9 cellular contexts compared by ENCODE assay signal in the genomic region with DNA sequence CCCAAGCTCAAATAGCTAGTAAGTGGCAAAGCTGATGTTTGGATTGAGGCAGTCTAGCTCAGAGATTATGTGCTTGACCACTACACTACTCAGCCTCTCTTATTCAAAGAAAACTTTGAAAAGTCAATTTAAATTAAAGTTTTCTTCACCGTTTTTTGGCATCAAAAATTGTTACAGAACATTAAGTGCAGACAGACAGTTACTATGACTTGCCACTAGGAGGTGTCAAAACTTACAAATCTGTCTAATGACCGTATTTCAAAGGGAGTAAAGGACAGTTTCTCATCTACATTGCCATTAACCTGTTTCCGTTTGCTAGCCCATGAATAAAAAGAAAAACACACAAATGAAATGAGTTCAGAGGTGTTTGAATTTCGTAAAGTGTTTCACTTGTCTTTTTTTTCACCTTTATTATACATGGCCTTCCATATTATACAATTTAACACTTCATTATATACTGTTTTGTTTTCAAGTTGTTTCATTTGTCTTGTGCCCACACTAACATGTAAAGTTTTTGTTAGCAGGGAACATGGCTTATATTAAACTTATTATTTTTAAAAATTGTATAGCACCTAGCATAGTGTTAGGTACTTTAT. TPM values are rescaled to one million over a fixed set of nuclear protein-coding genes. Genes with fewer than 3 reads are reported as not detected.
DNase-seq lines count a peak whose midpoint lies in the region; ATAC-seq and TF ChIP-seq lines count a peak whose summit lies in the region.
"Had no signal": no experiment of that assay in that cellular context is flagged by ENCODE, and none has a peak within 500 bp of the region (broad histone marks: within the 10 kb centered on the region; RNA-seq: fewer than 3 reads in every experiment).

No MANE protein-coding gene starts in this region.

- H3K27me3 ChIP-seq in CD4-positive, alpha-beta T cell (ENCODE audit: control insufficient read depth, insufficient read depth, low read length), result no peaks in the 10 kb centered on the region
- H3K27me3 ChIP-seq in OCI-LY3 (ENCODE audit: low read depth, low read length), result no peaks in the 10 kb centered on the region

- H3K9ac ChIP-seq in OCI-LY3 (ENCODE audit: low read length), result peak overlapping the region; percentile 12

- POLR2A ChIA-PET in CD4-positive, alpha-beta T cell (lab: Charles Lee), result no interaction called here

- no peaks in the 10 kb centered on the region for H3K9me3 Mint-ChIP-seq in CD4-positive, alpha-beta T cell

- peak; percentile 85 for ATAC-seq in CD4-positive, alpha-beta T cell (ENCODE audit: poor library complexity)
- ATAC-seq in GM18861 (IDR thresholded peaks at IDR 0.05; ENCODE audit: unreplicated experiment) (peak; percentile 84), HG03565 (IDR thresholded peaks at IDR 0.05; ENCODE audit: unreplicated experiment) (peak; percentile 74), mucosa of descending colon (peak; percentile 80)

- H3K79me2 ChIP-seq in OCI-LY3 (ENCODE audit: low read length), result no peaks in the 10 kb centered on the region

- CTCF ChIA-PET in CD4-positive, alpha-beta T cell (lab: Charles Lee), result interaction anchor here (1.8 to 4.4 kb wide), 2 partner anchors 40 to 41 kb away, joined by 4 to 17 read pairs; no protein-coding TSS in a partner anchor

- no peak overlapping the region for H3K27ac Mint-ChIP-seq in CD4-positive, alpha-beta T cell

- peaks cover 3% of the 10 kb centered on the region for H3K27me3 Mint-ChIP-seq in CD4-positive, alpha-beta T cell

- H3K36me3 ChIP-seq in OCI-LY3 (replicated peaks; ENCODE audit: low read depth, low read length), result no peaks in the 10 kb centered on the region
- H3K36me3 ChIP-seq in mucosa of descending colon (ENCODE audit: low read depth), result no peaks in the 10 kb centered on the region

- H3K4me1 ChIP-seq in OCI-LY3 (ENCODE audit: low read length), result peaks cover 13% of the 10 kb centered on the region
- H3K4me1 ChIP-seq in mucosa of descending colon (ENCODE audit: low read depth), result no peaks in the 10 kb centered on the region

- no peak overlapping the region for H3K27ac ChIP-seq in CD4-positive, alpha-beta T cell (ENCODE audit: low read depth, low read length)
- H3K27ac ChIP-seq in OCI-LY3 (ENCODE audit: low read length) (no peak overlapping the region), coronary artery (no peak overlapping the region)
- H3K27ac ChIP-seq: SK-N-MC had no signal

- H3K4me1 Mint-ChIP-seq in CD4-positive, alpha-beta T cell (ENCODE audit: low read depth), result peaks cover 5% of the 10 kb centered on the region

- H3K4me2 ChIP-seq in OCI-LY3 (ENCODE audit: low read length), result peak overlapping the region; percentile 65

- peak overlapping the region; percentile 47 for H3K4me3 ChIP-seq in OCI-LY3 (ENCODE audit: low read length)
- no peak overlapping the region for H3K4me3 ChIP-seq in coronary artery
- H3K4me3 ChIP-seq in mucosa of descending colon, result no peak overlapping the region
- H3K4me3 ChIP-seq: SK-N-MC had no signal

- no peaks in the 10 kb centered on the region for H3K36me3 Mint-ChIP-seq in CD4-positive, alpha-beta T cell (ENCODE audit: low read depth)

- H4K20me1 ChIP-seq in OCI-LY3 (ENCODE audit: insufficient read depth, low read length), result no peaks in the 10 kb centered on the region

- TF ChIP-seq CTCF in CD4-positive, alpha-beta T cell (IDR thresholded peaks at IDR 0.05), result peak; percentile 90
- peak; percentile 81 for TF ChIP-seq CTCF in OCI-LY3 (IDR thresholded peaks at IDR 0.05; ENCODE audit: low read depth, low read length)
- peak; percentile 50 for TF ChIP-seq CTCF in coronary artery (IDR thresholded peaks at IDR 0.05)
- peak; percentile 55 for TF ChIP-seq CTCF in mucosa of descending colon (IDR thresholded peaks at IDR 0.05)

- H3K9me3 ChIP-seq in CD4-positive, alpha-beta T cell (ENCODE audit: control insufficient read depth, low read length), result no peaks in the 10 kb centered on the region
- H3K9me3 ChIP-seq in OCI-LY3 (ENCODE audit: insufficient read depth, low read length) (no peaks in the 10 kb centered on the region), mucosa of descending colon (no peaks in the 10 kb centered on the region)

- intact Hi-C loops in CD4-positive, alpha-beta T cell (cut with DNase I, micrococcal nuclease), result loop anchor here (1.0 to 10.0 kb wide), 4 partner anchors 21 to 823 kb away; no protein-coding TSS in a partner anchor
- intact Hi-C loops in mucosa of descending colon (cut with DNase I, micrococcal nuclease), result loop anchor here in 1 of 2 donors (5.0 kb wide), 1 partner anchor 41 kb away; no protein-coding TSS in a partner anchor

- H3K4me3 Mint-ChIP-seq in CD4-positive, alpha-beta T cell, result no peak overlapping the region

- no peak for DNase-seq in CD4-positive, alpha-beta T cell
- DNase-seq in coronary artery (ENCODE audit: low spot score) (no peak), mucosa of descending colon (peak in 1 of 3 donors; percentile 39), T1000 (lab: John Stamatoyannopoulos, UW) (no peak)
- DNase-seq in stimulated activated CD4-positive, alpha-beta T cell treated with anti-CD3 and anti-CD28 coated beads, Interleukin-2, amount 100 ng/mL, for 24 hours, result no peak

- peak overlapping the region; percentile 52; the same call in 1 of the 2 replicates for H2AFZ ChIP-seq in OCI-LY3 (ENCODE audit: low read depth, low read length)

RNA-seq across cellular contexts. Expression of a gene that starts 57.4 kb away (rescaled TPM):
- 10 to 100 TPM; 37.9 to 39.3 TPM for total RNA-seq in CD4-positive, alpha-beta T cell
- total RNA-seq in mucosa of descending colon, result 10 to 100 TPM; 22.5 to 32.1 (median 23.6) TPM
